In the genomic region with DNA sequence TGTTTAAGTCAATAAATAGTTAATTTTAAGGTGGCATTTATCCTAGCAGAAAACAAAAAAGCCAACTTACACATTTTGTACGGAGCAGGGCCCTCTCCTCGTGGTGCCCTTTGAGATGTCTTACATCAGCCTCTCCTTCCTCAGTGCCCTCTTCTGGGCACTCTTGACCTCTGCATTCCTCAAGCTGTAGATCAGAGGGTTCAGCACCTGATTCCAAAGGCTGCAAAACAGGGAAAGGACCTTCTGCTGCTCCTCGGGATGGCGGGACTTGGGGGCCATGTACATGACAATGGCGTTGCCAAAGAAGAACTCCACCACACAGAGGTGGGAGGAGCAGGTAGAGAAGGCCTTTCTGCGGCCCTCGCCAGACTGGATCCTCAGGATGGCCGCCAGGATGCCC, we compare ENCODE assay signal across 1 cellular context.
TF ChIP-seq lines count a peak whose summit lies in the region.

No MANE protein-coding gene starts in this region.

TF ChIP-seq in SK-N-SH, 30 proteins besides CTCF, POLR2A, EP300 and RAD21 (continued from another document):
- TF ChIP-seq, protein P1, sequence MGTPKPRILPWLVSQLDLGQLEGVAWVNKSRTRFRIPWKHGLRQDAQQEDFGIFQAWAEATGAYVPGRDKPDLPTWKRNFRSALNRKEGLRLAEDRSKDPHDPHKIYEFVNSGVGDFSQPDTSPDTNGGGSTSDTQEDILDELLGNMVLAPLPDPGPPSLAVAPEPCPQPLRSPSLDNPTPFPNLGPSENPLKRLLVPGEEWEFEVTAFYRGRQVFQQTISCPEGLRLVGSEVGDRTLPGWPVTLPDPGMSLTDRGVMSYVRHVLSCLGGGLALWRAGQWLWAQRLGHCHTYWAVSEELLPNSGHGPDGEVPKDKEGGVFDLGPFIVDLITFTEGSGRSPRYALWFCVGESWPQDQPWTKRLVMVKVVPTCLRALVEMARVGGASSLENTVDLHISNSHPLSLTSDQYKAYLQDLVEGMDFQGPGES (IDR thresholded peaks at IDR 0.05; ENCODE audit: low read depth, low read length) = no peak
- TF ChIP-seq JUND (IDR thresholded peaks at IDR 0.05) (no peak), MXI1 (IDR thresholded peaks at IDR 0.05; ENCODE audit: low read depth, low read length) (no peak), TAF1 (IDR thresholded peaks at IDR 0.05; ENCODE audit: borderline replicate concordance, low read depth, low read length) (no peak), MEF2A (IDR thresholded peaks at IDR 0.05; ENCODE audit: borderline replicate concordance, low read depth) (no peak), GABPA (IDR thresholded peaks at IDR 0.05; ENCODE audit: low read depth) (no peak), FOSL2 (IDR thresholded peaks at IDR 0.05; ENCODE audit: borderline replicate concordance, low read depth) (no peak), TEAD4 (IDR thresholded peaks at IDR 0.05; ENCODE audit: borderline replicate concordance, insufficient read depth) (no peak)
- TF ChIP-seq, protein P2, sequence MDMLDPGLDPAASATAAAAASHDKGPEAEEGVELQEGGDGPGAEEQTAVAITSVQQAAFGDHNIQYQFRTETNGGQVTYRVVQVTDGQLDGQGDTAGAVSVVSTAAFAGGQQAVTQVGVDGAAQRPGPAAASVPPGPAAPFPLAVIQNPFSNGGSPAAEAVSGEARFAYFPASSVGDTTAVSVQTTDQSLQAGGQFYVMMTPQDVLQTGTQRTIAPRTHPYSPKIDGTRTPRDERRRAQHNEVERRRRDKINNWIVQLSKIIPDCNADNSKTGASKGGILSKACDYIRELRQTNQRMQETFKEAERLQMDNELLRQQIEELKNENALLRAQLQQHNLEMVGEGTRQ (IDR thresholded peaks at IDR 0.05; ENCODE audit: borderline replicate concordance, low read depth, low read length) = no peak
TF ChIP-seq in SK-N-SH: peak in this region for 0.
